7 cellular contexts compared by ENCODE assay signal in the genomic region with DNA sequence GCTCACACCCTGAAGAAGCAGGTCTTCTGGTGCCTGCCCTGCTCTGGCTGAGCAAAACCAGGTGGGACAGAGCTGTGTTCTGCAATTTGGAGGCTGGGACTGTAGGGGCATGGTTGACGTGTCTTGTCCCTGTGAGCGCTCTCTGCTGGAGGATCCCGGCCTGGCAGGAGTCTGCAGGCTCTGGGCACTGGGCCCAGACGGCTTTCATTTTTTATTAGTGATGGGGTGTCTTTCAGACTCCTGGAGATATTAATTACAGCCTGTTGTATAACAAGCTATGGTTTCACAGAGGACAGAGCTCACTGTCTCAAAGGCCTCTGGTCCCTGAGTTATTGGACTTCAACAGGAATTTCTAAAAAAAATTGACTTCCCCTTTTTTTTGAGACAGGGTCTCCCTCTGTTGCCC. TPM values are rescaled to one million over a fixed set of nuclear protein-coding genes. Genes with fewer than 3 reads are reported as not detected.
DNase-seq lines count a peak whose midpoint lies in the region; TF ChIP-seq lines count a peak whose summit lies in the region.

No MANE protein-coding gene starts in this region.

- no peak overlapping the region for H3K18ac ChIP-seq in mesendoderm (ENCODE audit: low read length)

- H3K79me2 ChIP-seq in GM23248 (ENCODE audit: insufficient read depth) (no peaks in the 10 kb centered on the region), mesendoderm (ENCODE audit: control insufficient read depth, insufficient read depth, low read length) (no peaks in the 10 kb centered on the region)

- WGBS in GM23248 (ENCODE audit: low coverage in 1 of 2, low lambda C conversion rate in 2 of 2, missing lambda C conversion rate in 2 of 2), 2 experiments = 37% methylated on average over 4 of the region's 4 CpGs
- WGBS in mesendoderm (ENCODE audit: extremely low coverage, insufficient coverage, low lambda C conversion rate) = no CpG with 5 or more reads among the region's 4 CpGs
- WGBS in stomach, 5 donors = 10 to 29% (median 26%) methylated on average over 2 to 4 of the region's 4 CpGs

- H3F3A ChIP-seq in GM23248 (ENCODE audit: insufficient read depth) = no peaks in the 10 kb centered on the region

- H3K4me1 ChIP-seq in GM23248 (ENCODE audit: insufficient read depth) = no peaks in the 10 kb centered on the region
- no peaks in the 10 kb centered on the region for H3K4me1 ChIP-seq in mesendoderm (ENCODE audit: control insufficient read depth, low read depth, low read length)
- peaks cover 0 to 18% (median 3%) of the 10 kb centered on the region in 4 donors for H3K4me1 ChIP-seq in stomach

- intact Hi-C loops in stomach (cut with DNase I; ENCODE audit: low total_unique reads) = no loop called here

- no peak overlapping the region for H3K4ac ChIP-seq in mesendoderm (ENCODE audit: low read depth, low read length)

- no peak overlapping the region for H4K8ac ChIP-seq in mesendoderm (ENCODE audit: low read depth, low read length)

- no peak overlapping the region for H2BK5ac ChIP-seq in mesendoderm (ENCODE audit: low read length)

- H3K27ac ChIP-seq in GM23248 (no peak overlapping the region), mesendoderm (ENCODE audit: low read depth, low read length) (no peak overlapping the region), stomach (no peak overlapping the region)

- in situ Hi-C loops in GM23248 (cut with MboI) = no loop called here

- H2AFZ ChIP-seq in GM23248 = no peak overlapping the region

- H3K9me2 ChIP-seq in GM23248 (ENCODE audit: insufficient read depth) = no peaks in the 10 kb centered on the region

- no peaks in the 10 kb centered on the region for H3K27me3 ChIP-seq in GM23248 (replicated peaks; ENCODE audit: insufficient read depth)
- H3K27me3 ChIP-seq in MG63 = no peaks in the 10 kb centered on the region
- no peaks in the 10 kb centered on the region for H3K27me3 ChIP-seq in mesendoderm (ENCODE audit: insufficient read depth, low read length, poor library complexity)
- no peaks in the 10 kb centered on the region for H3K27me3 ChIP-seq in stomach

- no peak overlapping the region for H3K4me3 ChIP-seq in GM12865 (ENCODE audit: low read depth, low read length)
- no peak overlapping the region for H3K4me3 ChIP-seq in GM23248
- H3K4me3 ChIP-seq in MG63 = no peak overlapping the region
- H3K4me3 ChIP-seq in mesendoderm (ENCODE audit: low read length) = no peak overlapping the region
- no peak overlapping the region for H3K4me3 ChIP-seq in stomach

- H3K4me2 ChIP-seq in GM23248 (ENCODE audit: unreplicated experiment) (no peak overlapping the region), mesendoderm (ENCODE audit: low read length) (no peak overlapping the region)

- TF ChIP-seq EP300 in stomach (IDR thresholded peaks at IDR 0.05) = no peak

- H3K36me3 ChIP-seq in GM23248 (ENCODE audit: low read depth) (no peaks in the 10 kb centered on the region), MG63 (no peaks in the 10 kb centered on the region), mesendoderm (ENCODE audit: control insufficient read depth, insufficient read depth, low read length) (no peaks in the 10 kb centered on the region), stomach (no peaks in the 10 kb centered on the region)

- no peaks in the 10 kb centered on the region for H3K9me3 ChIP-seq in GM23248 (ENCODE audit: low read depth)
- H3K9me3 ChIP-seq in MG63 = no peaks in the 10 kb centered on the region
- H3K9me3 ChIP-seq in stomach = no peaks in the 10 kb centered on the region

- DNase-seq in GM12865 (ENCODE audit: low read depth) (peak; percentile 78), GM23248 (peak; percentile 78), MG63 (peak; percentile 62), mesendoderm (peak; percentile 89), stomach (peak; percentile 66)
- DNase-seq in activated CD4-positive, alpha-beta T cell treated with anti-CD3 and anti-CD28 coated beads for 1 hour = peak; percentile 10
- DNase-seq in effector CD4-positive, alpha-beta T cell = peak; percentile 12

- no peak overlapping the region for H3K56ac ChIP-seq in mesendoderm (ENCODE audit: low read length)

- no peaks in the 10 kb centered on the region for H3K79me1 ChIP-seq in mesendoderm (ENCODE audit: low read length)

- TF ChIP-seq CTCF in GM12865 (IDR thresholded peaks at IDR 0.05; ENCODE audit: insufficient read depth, low read depth, low read length, missing control alignments) (peak; percentile 85), stomach (IDR thresholded peaks at IDR 0.05) (peak in 4 of 7 experiments; percentile 42 to 64 (median 45))

- H4K5ac ChIP-seq in mesendoderm (ENCODE audit: low read length) = no peak overlapping the region

- TF ChIP-seq POLR2A in stomach (IDR thresholded peaks at IDR 0.05) = no peak

- H2BK120ac ChIP-seq in mesendoderm (ENCODE audit: low read depth, low read length) = no peak overlapping the region

- no peak overlapping the region for H2AK5ac ChIP-seq in mesendoderm (ENCODE audit: low read length)

- H3K9ac ChIP-seq in GM23248 = no peak overlapping the region
- H3K9ac ChIP-seq in mesendoderm (ENCODE audit: low read length) = no peak overlapping the region

- H2BK15ac ChIP-seq in mesendoderm (replicated peaks; ENCODE audit: low read depth) = no peak overlapping the region

- no peak overlapping the region for H3K23ac ChIP-seq in mesendoderm (ENCODE audit: low read length)

- no peaks in the 10 kb centered on the region for H4K20me1 ChIP-seq in GM23248 (ENCODE audit: insufficient read depth)

RNA-seq across cellular contexts. Expression of a gene that starts 29.5 kb away (rescaled TPM):
- 12.0 and 18.2 TPM in 2 replicates for total RNA-seq in GM23248 (2014; rRNA removed; shearing (Covaris generic))
- polyA plus RNA-seq in GM23248 (2016; fragmentation: Nextera tagmentation; extraction: Ambion mirVana) (2.8 and 2.9 TPM in 2 replicates), stomach (10 to 100 TPM; 15.6 to 21.1 (median 16.6) TPM)
- 7.0 and 9.1 TPM in 2 replicates for total RNA-seq in MG63 (2014; rRNA removed; shearing (Covaris generic); ENCODE audit: low replicate concordance)
- polyA plus RNA-seq in mesendoderm (2013, experiment 1 of 2) = 51.0 TPM
- polyA plus RNA-seq in mesendoderm (2013, experiment 2 of 2) = 54.6 TPM
- total RNA-seq in stomach = 10 to 100 TPM in 4 of 5 donors, 1 to 10 TPM in 1; 7.9 to 35.3 (median 15.2) TPM

RNA-seq across cellular contexts. Expression of a gene that starts 58.8 kb away (rescaled TPM):
- 8.7 and 9.0 TPM in 2 replicates for total RNA-seq in GM23248 (2014; rRNA removed; shearing (Covaris generic))
- polyA plus RNA-seq in GM23248 (2016; fragmentation: Nextera tagmentation; extraction: Ambion mirVana) (5.4 and 6.0 TPM in 2 replicates), stomach (10 to 100 TPM in 2 of 3 donors, 1 to 10 TPM in 1; 7.4 to 13.4 (median 11.0) TPM)
- 4.0 and 6.4 TPM in 2 replicates for total RNA-seq in MG63 (2014; rRNA removed; shearing (Covaris generic); ENCODE audit: low replicate concordance)
- polyA plus RNA-seq in mesendoderm (2013, experiment 1 of 2) = 1.3 TPM
- 1.4 TPM for polyA plus RNA-seq in mesendoderm (2013, experiment 2 of 2)
- total RNA-seq in stomach = 10 to 100 TPM in 4 of 5 donors, 1 to 10 TPM in 1; 1.2 to 24.8 (median 17.4) TPM

Comparison
In these comparisons a context has a peak if more than half of its experiments do, and no peak if none do; other contexts are left out.
1. DNase-seq: peak in every context shown above with its lines; median percentile 89 in mesendoderm; 78 in GM12865; 78 in GM23248; 66 in stomach; 62 in MG63; 12 in effector CD4-positive, alpha-beta T cell; 10 in activated CD4-positive, alpha-beta T cell treated with anti-CD3 and anti-CD28 coated beads for 1 hour.